ENCODE assay signal across 8 cellular contexts in genomic region chr1:48498096-48498791, GRCh38. TPM values are rescaled to one million over a fixed set of nuclear protein-coding genes. Genes with fewer than 3 reads are reported as not detected.
DNase-seq lines count a peak whose midpoint lies in the region; ATAC-seq and TF ChIP-seq lines count a peak whose summit lies in the region.

No MANE protein-coding gene starts in this region.

- H4K91ac ChIP-seq in IMR-90 (ENCODE audit: insufficient read depth, low read depth, low read length) = no peak overlapping the region

- intact Hi-C loops in IMR-90 (cut with micrococcal nuclease) = loop anchor here (1.0 to 10.0 kb wide), 5 partner anchors 26 to 1323 kb away; partner anchors contain the start of gene SPATA6

- H3K27me3 ChIP-seq in IMR-90 (ENCODE audit: control insufficient read depth, insufficient read depth, low read length) = no peaks in the 10 kb centered on the region

- no peak overlapping the region for H2BK5ac ChIP-seq in IMR-90 (ENCODE audit: low read depth, low read length, poor library complexity, severe bottlenecking)

- peaks cover 35% of the 10 kb centered on the region for H3K4me1 Mint-ChIP-seq in nephron

- no peak overlapping the region for H2AK9ac ChIP-seq in IMR-90 (replicated peaks; ENCODE audit: low read depth, low read length, poor library complexity)

- no peak overlapping the region for H3K56ac ChIP-seq in IMR-90 (ENCODE audit: extremely low read depth, insufficient read depth, low read length)

- H2BK15ac ChIP-seq in IMR-90 (ENCODE audit: low read depth, low read length) = no peak overlapping the region

- WGBS in IMR-90 (ENCODE audit: extremely low coverage in 2 of 2, insufficient read length in 1 of 2), 2 experiments = 37% methylated on average over 3 of the region's 15 CpGs; no CpG with 5 or more reads in 1 of the 2 experiments

- H4K5ac ChIP-seq in IMR-90 (ENCODE audit: low read depth, low read length) = no peak overlapping the region

- H3K36me3 ChIP-seq in IMR-90 (ENCODE audit: control insufficient read depth, insufficient read depth, low read length) = no peaks in the 10 kb centered on the region

- no peak overlapping the region for H3K4ac ChIP-seq in IMR-90 (ENCODE audit: low read depth, low read length)

- H3K14ac ChIP-seq in IMR-90 (replicated peaks; ENCODE audit: low read depth, low read length) = no peak overlapping the region

- BruUV-seq in IMR-90 (replicated peaks; lab: Mats Ljungman, UMichigan) = no TSS peak

- TF ChIP-seq CTCF in IMR-90 (conservative IDR thresholded peaks at IDR 0.05; ENCODE audit: low read depth, low read length) = peak; percentile 93
- peak; percentile 93 to 95 (median 93) for TF ChIP-seq CTCF in nephron (IDR thresholded peaks at IDR 0.05; ENCODE audit: unreplicated experiment in 3 of 3)

- H3K4me3 ChIP-seq in IMR-90 (ENCODE audit: insufficient read depth, low read depth, low read length) = no peak overlapping the region

- DNase-seq in DMS 273 treated with DMSO at 0.1 percent for 48 hours (lab: John Stamatoyannopoulos, UW) = peak; percentile 19
- peak; percentile 70 for DNase-seq in IMR-90
- DNase-seq in OCI-M1 (lab: John Stamatoyannopoulos, UW) = peak; percentile 80
- DNase-seq in activated T-cell treated with anti-CD3 and anti-CD28 coated beads for 4 hours = peak; percentile 64
- peak; percentile 66 for DNase-seq in fibroblast of gingiva (ENCODE audit: low read depth)
- peak; percentile 81 for DNase-seq in stimulated activated naive CD8-positive, alpha-beta T cell treated with anti-CD3 and anti-CD28 coated beads, Interleukin-15, Interleukin-2, amounts not matched to agents 100 U/mL and 50 U/mL, for 24 hours

- peaks cover 12% of the 10 kb centered on the region for H3K27me3 Mint-ChIP-seq in nephron (ENCODE audit: low read depth)

- H3K79me1 ChIP-seq in IMR-90 (ENCODE audit: low read depth in 1 of 2, low read length in 2 of 2) = no peaks in the 10 kb centered on the region

- H3K9me3 Mint-ChIP-seq in nephron = no peaks in the 10 kb centered on the region

- no peak overlapping the region for H3K4me3 Mint-ChIP-seq in nephron

- H3K4me2 ChIP-seq in IMR-90 (ENCODE audit: low read depth, low read length) = no peak overlapping the region

- H2AFZ ChIP-seq in IMR-90 (replicated peaks; ENCODE audit: low read length, poor library complexity) = peak overlapping the region; percentile 24

- no peak overlapping the region for H2AK5ac ChIP-seq in IMR-90 (ENCODE audit: low read depth, low read length)

- H3K27ac ChIP-seq in IMR-90 (ENCODE audit: insufficient read depth, low read length) = no peak overlapping the region

- TF ChIP-seq POLR2A in IMR-90 (IDR thresholded peaks at IDR 0.05; ENCODE audit: low read depth, low read length) = no peak

- H3K36me3 Mint-ChIP-seq in nephron (ENCODE audit: low read depth) = no peaks in the 10 kb centered on the region

- no peak overlapping the region for H2BK120ac ChIP-seq in IMR-90 (ENCODE audit: low read depth, low read length)

- dilution Hi-C loops in IMR-90 (cut with HindIII; ENCODE audit: low sequenced_read_pairs, unreplicated experiment) = no loop called here

- H4K20me1 ChIP-seq in IMR-90 (ENCODE audit: insufficient read depth, low read length) = peaks cover 3% of the 10 kb centered on the region; the same call in 1 of the 2 replicates

- H3K27ac Mint-ChIP-seq in nephron = peak overlapping the region in 1 of 3 experiments; percentile 21

- H3K23ac ChIP-seq in IMR-90 (ENCODE audit: low read depth, low read length) = no peak overlapping the region

- CTCF ChIA-PET in IMR-90 (lab: Yijun Ruan, JAX) = interaction anchor here (0.6 to 2.2 kb wide), 12 partner anchors 11 to 388 kb away, joined by 3 to 17 read pairs (median 4); no protein-coding TSS in a partner anchor

- peak; percentile 83 for ATAC-seq in GM21447 (IDR thresholded peaks at IDR 0.05; ENCODE audit: unreplicated experiment)
- peak; percentile 75 for ATAC-seq in IMR-90 (ENCODE audit: low read depth)
- ATAC-seq in stimulated activated naive CD8-positive, alpha-beta T cell treated with anti-CD3 and anti-CD28 coated beads, Interleukin-15, Interleukin-2, amounts not matched to agents 100 U/mL and 50 U/mL, for 24 hours = peak; percentile 88

- H2BK20ac ChIP-seq in IMR-90 (ENCODE audit: low read depth, low read length) = no peak overlapping the region

- in situ Hi-C loops in IMR-90 (cut with MboI; ENCODE audit: low sequenced_read_pairs) = no loop called here

- TF ChIP-seq RAD21 in IMR-90 (IDR thresholded peaks at IDR 0.05; ENCODE audit: low read length) = peak; percentile 73

- H4K8ac ChIP-seq in IMR-90 (ENCODE audit: low read depth in 2 of 2, low read length in 2 of 2) = no peak overlapping the region

- H3K9me3 ChIP-seq in IMR-90 (ENCODE audit: control insufficient read depth, insufficient read depth, low read length) = no peaks in the 10 kb centered on the region

- POLR2A ChIA-PET in IMR-90 (lab: Charles Lee; ENCODE audit: unreplicated experiment) = interaction anchor here (0.6 kb wide), 1 partner anchor 362 kb away, joined by 3 read pairs; no protein-coding TSS in a partner anchor

- H3K9ac ChIP-seq in IMR-90 (ENCODE audit: low read depth, low read length) = no peak overlapping the region

- peaks cover 8% of the 10 kb centered on the region for H3K9me1 ChIP-seq in IMR-90 (ENCODE audit: insufficient read depth, low read length)

- no peak overlapping the region for H3K18ac ChIP-seq in IMR-90 (ENCODE audit: low read depth, low read length)

- peaks cover 13% of the 10 kb centered on the region for H3K4me1 ChIP-seq in IMR-90 (ENCODE audit: control insufficient read depth, insufficient read depth, low read length)

TF ChIP-seq in IMR-90, 13 proteins besides CTCF, POLR2A, EP300 and RAD21:
- TF ChIP-seq RCOR1 (IDR thresholded peaks at IDR 0.05; ENCODE audit: insufficient replicate concordance, low read length) (no peak), SMC3 (IDR thresholded peaks at IDR 0.05; ENCODE audit: low read depth, low read length) (peak; percentile 78)

RNA-seq across cellular contexts. Expression of gene SPATA6, which starts 26.2 kb away (rescaled TPM):
- total RNA-seq in IMR-90 (2012; rRNA removed) = 2.0 and 2.2 TPM in 2 replicates
- 0.67 and 1.1 TPM in 2 replicates for polyA plus RNA-seq in IMR-90 (2012; rRNA removed)
- 0.24 and 0.55 TPM in 2 replicates for polyA plus RNA-seq in IMR-90 (2012; cell fraction: cytosol; rRNA removed)
- 1.1 and 2.6 TPM in 2 replicates for polyA plus RNA-seq in IMR-90 (2012; cell fraction: nucleus; rRNA removed; ENCODE audit: low replicate concordance)

Comparison
In these comparisons a context has a peak if more than half of its experiments do, and no peak if none do; other contexts are left out.
1. DNase-seq: peak in every context shown above with its lines; median percentile 81 in stimulated activated naive CD8-positive, alpha-beta T cell treated with anti-CD3 and anti-CD28 coated beads, Interleukin-15, Interleukin-2, amounts not matched to agents 100 U/mL and 50 U/mL, for 24 hours; 80 in OCI-M1; 70 in IMR-90; 66 in fibroblast of gingiva; 64 in activated T-cell treated with anti-CD3 and anti-CD28 coated beads for 4 hours; 19 in DMS 273 treated with DMSO at 0.1 percent for 48 hours.